ENCODE assay signal across 9 cellular contexts in genomic region chr7:83677180-83677866, GRCh38. TPM values are rescaled to one million over a fixed set of nuclear protein-coding genes. Genes with fewer than 3 reads are reported as not detected.
A peak's percentile ranks its signal among the peaks of the same experiment; 100 is the strongest.
DNase-seq lines count a peak whose midpoint lies in the region; ATAC-seq and TF ChIP-seq lines count a peak whose summit lies in the region.
"Had no signal": no experiment of that assay in that cellular context is flagged by ENCODE, and none has a peak within 500 bp of the region (broad histone marks: within the 10 kb centered on the region; RNA-seq: fewer than 3 reads in every experiment).

No MANE protein-coding gene starts in this region.

- H3K27ac ChIP-seq in PC-3 (ENCODE audit: low read length) = peak overlapping the region; percentile 71
- no peak overlapping the region for H3K27ac ChIP-seq in aorta (ENCODE audit: low read depth in 1 of 2, low read length in 2 of 2)

- H3K36me3 ChIP-seq in PC-3 (ENCODE audit: low read depth, low read length) = no peaks in the 10 kb centered on the region
- H3K36me3 ChIP-seq in aorta (ENCODE audit: control insufficient read depth in 1 of 2, insufficient read depth in 2 of 2, low read length in 1 of 2) = no peaks in the 10 kb centered on the region
- H3K36me3 ChIP-seq in H7 (replicated peaks; ENCODE audit: control insufficient read depth, insufficient read depth, low read length) = no peaks in the 10 kb centered on the region

- H3K9me3 ChIP-seq in PC-3 (ENCODE audit: low read length) (no peaks in the 10 kb centered on the region), aorta (ENCODE audit: control insufficient read depth, low read length) (no peaks in the 10 kb centered on the region)

- peak overlapping the region; percentile 22; the same call in 1 of the 2 replicates for H3K4me3 ChIP-seq in PC-3 (ENCODE audit: low read length)
- peak overlapping the region in 1 of 2 donors; percentile 20 for H3K4me3 ChIP-seq in aorta (ENCODE audit: low read length in 2 of 2)
- no peak overlapping the region for H3K4me3 ChIP-seq in H7 (ENCODE audit: insufficient read depth, low read depth, low read length)

- no peak for TF ChIP-seq CTCF in PC-3 (conservative IDR thresholded peaks at IDR 0.05; ENCODE audit: low read depth, low read length)

- H3K79me2 ChIP-seq in PC-3 (ENCODE audit: low read length) = no peaks in the 10 kb centered on the region

- POLR2A ChIA-PET in PC-3 (lab: Charles Lee; ENCODE audit: unreplicated experiment) = interaction anchor here (0.6 kb wide), 1 partner anchor 919 kb away, joined by 3 read pairs; no protein-coding TSS in a partner anchor

- no peaks in the 10 kb centered on the region for H4K20me1 ChIP-seq in PC-3 (ENCODE audit: low read length)

- H3K4me1 ChIP-seq in PC-3 (ENCODE audit: insufficient read depth, low read length) (peaks cover 16% of the 10 kb centered on the region), aorta (ENCODE audit: control insufficient read depth in 1 of 2, insufficient read depth in 2 of 2, low read length in 2 of 2) (no peaks in the 10 kb centered on the region)

- ATAC-seq in left cardiac atrium (peak in 1 of 2 donors; percentile 95), Right ventricle myocardium superior (ENCODE audit: poor library complexity) (no peak), PC-3 (peak; percentile 97), aorta (ENCODE audit: low FRiP score) (peak; percentile 48)

- WGBS in aorta, 2 donors = 13 to 23% methylated on average over 4 of the region's 4 CpGs

- H3K9me2 ChIP-seq in PC-3 (replicated peaks; ENCODE audit: low read length) = no peaks in the 10 kb centered on the region

- no peak overlapping the region for H3K9ac ChIP-seq in PC-3 (ENCODE audit: low read length)

- CTCF ChIA-PET in PC-3 (lab: Charles Lee) = interaction anchor here (0.6 kb wide), 1 partner anchor 271 kb away, joined by 4 read pairs; no protein-coding TSS in a partner anchor

- no peaks in the 10 kb centered on the region for H3K27me3 ChIP-seq in PC-3 (ENCODE audit: low read length)
- no peaks in the 10 kb centered on the region for H3K27me3 ChIP-seq in aorta (ENCODE audit: control insufficient read depth in 1 of 2, insufficient read depth in 2 of 2, low read length in 1 of 2)
- H3K27me3 ChIP-seq in H7 (ENCODE audit: control insufficient read depth, insufficient read depth, low read length) = no peaks in the 10 kb centered on the region

- no peaks in the 10 kb centered on the region for H3F3A ChIP-seq in PC-3 (ENCODE audit: low read length, unreplicated experiment)

- intact Hi-C loops in left cardiac atrium (cut with DNase I) (no loop called here), Right ventricle myocardium superior (cut with DNase I) (no loop called here), PC-3 (cut with micrococcal nuclease) (loop anchor here (1.0 to 5.0 kb wide), 4 partner anchors 115 to 1346 kb away; no protein-coding TSS in a partner anchor), aorta (cut with DNase I) (no loop called here)

- H2AFZ ChIP-seq in PC-3 (ENCODE audit: low read length) = no peak overlapping the region

- peak overlapping the region; percentile 69 for H3K4me2 ChIP-seq in PC-3 (ENCODE audit: low read length)

- no TSS peak for BruUV-seq in PC-3 (replicated peaks; lab: Mats Ljungman, UMichigan)

- DNase-seq in left cardiac atrium (peak; percentile 36), Right ventricle myocardium superior (no peak), PC-3 (peak; percentile 98), fibroblast of gingiva (ENCODE audit: low read depth) (peak; percentile 91), aorta (peak in 1 of 2 donors; percentile 56), H7 (no peak)
- DNase-seq in activated effector memory CD4-positive, alpha-beta T cell treated with anti-CD3 and anti-CD28 coated beads, Interleukin-2, amount 50 U/mL, for 16 hours = no peak
- no peak for DNase-seq in activated CD8-positive, alpha-beta memory T cell treated with anti-CD3 and anti-CD28 coated beads for 24 hours
- DNase-seq: GF-D8 had no signal

RNA-seq across cellular contexts. Expression of gene SEMA3E, which starts 28.4 kb away (rescaled TPM):
- total RNA-seq in left cardiac atrium (1 to 10 TPM in 1 of 2 donors, under 1 TPM in 1; 0.21 to 1.1 TPM), Right ventricle myocardium superior (0.27 TPM), PC-3 (2014; rRNA removed) (3.6 and 5.9 TPM in 2 replicates), aorta (10 to 100 TPM in 1 of 2 donors, 1 to 10 TPM in 1; 9.1 to 35.0 TPM)
- polyA plus RNA-seq in aorta = 1 to 10 TPM in 1 of 2 donors, under 1 TPM in 1; 0.38 to 1.9 TPM
- total RNA-seq in H7 (2014; rRNA removed; shearing (Covaris generic)) = 1.7 and 5.8 TPM in 2 replicates

Comparison
In these comparisons a context has a peak if more than half of its experiments do, and no peak if none do; other contexts are left out.
1. DNase-seq: peak in left cardiac atrium (single experiment), PC-3 (single experiment) and fibroblast of gingiva (single experiment); none in Right ventricle myocardium superior (single experiment), H7 (single experiment), activated effector memory CD4-positive, alpha-beta T cell treated with anti-CD3 and anti-CD28 coated beads, Interleukin-2, amount 50 U/mL, for 16 hours (single experiment) and activated CD8-positive, alpha-beta memory T cell treated with anti-CD3 and anti-CD28 coated beads for 24 hours (single experiment).